In genomic region chr3:195815169-195815771, GRCh38 we compare ENCODE assay signal across 14 cellular contexts. TPM values are rescaled to one million over a fixed set of nuclear protein-coding genes. Genes with fewer than 3 reads are reported as not detected.
A peak's percentile ranks its signal among the peaks of the same experiment; 100 is the strongest.
DNase-seq lines count a peak whose midpoint lies in the region; ATAC-seq and TF ChIP-seq lines count a peak whose summit lies in the region.
"Had no signal": no experiment of that assay in that cellular context is flagged by ENCODE, and none has a peak within 500 bp of the region (broad histone marks: within the 10 kb centered on the region; RNA-seq: fewer than 3 reads in every experiment).

No MANE protein-coding gene starts in this region.

- no peaks in the 10 kb centered on the region for H3K9me3 Mint-ChIP-seq in activated naive CD8-positive, alpha-beta T cell treated with anti-CD3 and anti-CD28 coated beads, Interleukin-2, amount 50 U/mL, for 24 hours
- no peaks in the 10 kb centered on the region for H3K9me3 Mint-ChIP-seq in activated naive CD8-positive, alpha-beta T cell treated with anti-CD3 and anti-CD28 coated beads for 36 hours

- no peak for TF ChIP-seq CTCF in RWPE2 (IDR thresholded peaks at IDR 0.05; ENCODE audit: poor library complexity, severe bottlenecking)

- peaks cover 5% of the 10 kb centered on the region for H3K27me3 ChIP-seq in RWPE2 (ENCODE audit: insufficient read depth, poor library complexity, severe bottlenecking)
- H3K27me3 ChIP-seq: vagina had no signal

- H3K36me3 ChIP-seq in RWPE2 (ENCODE audit: low read depth) = no peaks in the 10 kb centered on the region
- H3K36me3 ChIP-seq: vagina had no signal

- H3K36me3 Mint-ChIP-seq in activated naive CD8-positive, alpha-beta T cell treated with anti-CD3 and anti-CD28 coated beads, Interleukin-2, amount 50 U/mL, for 24 hours (ENCODE audit: low read depth) = no peaks in the 10 kb centered on the region
- H3K36me3 Mint-ChIP-seq in activated naive CD8-positive, alpha-beta T cell treated with anti-CD3 and anti-CD28 coated beads for 36 hours = no peaks in the 10 kb centered on the region

- DNase-seq in activated naive CD8-positive, alpha-beta T cell treated with anti-CD3 and anti-CD28 coated beads, Interleukin-2, amount 50 U/mL, for 24 hours = no peak
- DNase-seq in activated naive CD8-positive, alpha-beta T cell treated with anti-CD3 and anti-CD28 coated beads for 36 hours = no peak
- peak; percentile 47 for DNase-seq in RWPE2 (ENCODE audit: low spot score)
- peak; percentile 85 for DNase-seq in islet precursor cell
- peak; percentile 13 for DNase-seq in stimulated activated naive CD8-positive, alpha-beta T cell treated with anti-CD3 and anti-CD28 coated beads, Interleukin-15, Interleukin-2, amounts not matched to agents 100 U/mL and 50 U/mL, for 24 hours
- no peak for DNase-seq in NCI-H82 treated with DMSO at 0.1 percent for 48 hours (lab: John Stamatoyannopoulos, UW; ENCODE audit: unreplicated experiment)
- DNase-seq in head of caudate nucleus = no peak
- DNase-seq: activated naive CD4-positive, alpha-beta T cell; hypothalamus; NCI-H2107; stimulated activated naive CD4-positive, alpha-beta T cell had no signal

- H3K4me3 ChIP-seq in RWPE2 (ENCODE audit: severe bottlenecking) = no peak overlapping the region
- H3K4me3 ChIP-seq: vagina had no signal

- no peaks in the 10 kb centered on the region for H3K4me1 ChIP-seq in RWPE2 (ENCODE audit: insufficient read depth, poor library complexity, severe bottlenecking)
- H3K4me1 ChIP-seq: vagina had no signal

- peaks cover 5% of the 10 kb centered on the region for H3K27me3 Mint-ChIP-seq in activated naive CD8-positive, alpha-beta T cell treated with anti-CD3 and anti-CD28 coated beads, Interleukin-2, amount 50 U/mL, for 24 hours
- no peaks in the 10 kb centered on the region for H3K27me3 Mint-ChIP-seq in activated naive CD8-positive, alpha-beta T cell treated with anti-CD3 and anti-CD28 coated beads for 36 hours

- intact Hi-C loops in head of caudate nucleus (cut with DNase I) = no loop called here

- H3K4me1 Mint-ChIP-seq in activated naive CD8-positive, alpha-beta T cell treated with anti-CD3 and anti-CD28 coated beads, Interleukin-2, amount 50 U/mL, for 24 hours = no peaks in the 10 kb centered on the region
- no peaks in the 10 kb centered on the region for H3K4me1 Mint-ChIP-seq in activated naive CD8-positive, alpha-beta T cell treated with anti-CD3 and anti-CD28 coated beads for 36 hours

- no peak overlapping the region for H3K27ac Mint-ChIP-seq in activated naive CD8-positive, alpha-beta T cell treated with anti-CD3 and anti-CD28 coated beads, Interleukin-2, amount 50 U/mL, for 24 hours
- no peak overlapping the region for H3K27ac Mint-ChIP-seq in activated naive CD8-positive, alpha-beta T cell treated with anti-CD3 and anti-CD28 coated beads for 36 hours

- H3K27ac ChIP-seq in RWPE2 (ENCODE audit: poor library complexity, severe bottlenecking) = no peak overlapping the region
- H3K27ac ChIP-seq: vagina had no signal

- H3K4me3 Mint-ChIP-seq in activated naive CD8-positive, alpha-beta T cell treated with anti-CD3 and anti-CD28 coated beads, Interleukin-2, amount 50 U/mL, for 24 hours = no peak overlapping the region
- no peak overlapping the region for H3K4me3 Mint-ChIP-seq in activated naive CD8-positive, alpha-beta T cell treated with anti-CD3 and anti-CD28 coated beads for 36 hours

- H3K9me3 ChIP-seq in RWPE2 (ENCODE audit: severe bottlenecking) = no peaks in the 10 kb centered on the region
- H3K9me3 ChIP-seq: vagina had no signal

- ATAC-seq in activated naive CD8-positive, alpha-beta T cell treated with anti-CD3 and anti-CD28 coated beads, Interleukin-2, amount 50 U/mL, for 24 hours = peak; percentile 51
- peak; percentile 29; the same call in 1 of the 3 replicates for ATAC-seq in RWPE2 (ENCODE audit: low read depth)
- ATAC-seq in stimulated activated naive CD8-positive, alpha-beta T cell treated with anti-CD3 and anti-CD28 coated beads, Interleukin-15, Interleukin-2, amounts not matched to agents 100 U/mL and 50 U/mL, for 24 hours = peak; percentile 55
- no peak for ATAC-seq in GM18909 (IDR thresholded peaks at IDR 0.05; ENCODE audit: poor library complexity, unreplicated experiment)

RNA-seq across cellular contexts. Expression of gene MUC4, which starts 3.5 kb away (rescaled TPM):
- under 1 TPM; 0.08 to 0.14 TPM for total RNA-seq in activated naive CD8-positive, alpha-beta T cell treated with anti-CD3 and anti-CD28 coated beads for 36 hours
- total RNA-seq: mesenteric fat pad had no signal

Comparison
In these comparisons a context has a peak if more than half of its experiments do, and no peak if none do; other contexts are left out.
1. DNase-seq: peak in RWPE2 (single experiment), islet precursor cell (single experiment) and stimulated activated naive CD8-positive, alpha-beta T cell treated with anti-CD3 and anti-CD28 coated beads, Interleukin-15, Interleukin-2, amounts not matched to agents 100 U/mL and 50 U/mL, for 24 hours (single experiment); none in activated naive CD8-positive, alpha-beta T cell treated with anti-CD3 and anti-CD28 coated beads, Interleukin-2, amount 50 U/mL, for 24 hours (single experiment), activated naive CD8-positive, alpha-beta T cell treated with anti-CD3 and anti-CD28 coated beads for 36 hours (single experiment), NCI-H82 treated with DMSO at 0.1 percent for 48 hours (single experiment) and head of caudate nucleus (0 of 42).